Comparison of ENCODE assay signal across 15 cellular contexts in genomic region chr6:44472250-44472945, GRCh38.
"Had no signal": no experiment of that assay in that cellular context is flagged by ENCODE, and none has a peak within 500 bp of the region (broad histone marks: within the 10 kb centered on the region; RNA-seq: fewer than 3 reads in every experiment).

No MANE protein-coding gene starts in this region.

- H3K36me3 Mint-ChIP-seq: activated naive CD8-positive, alpha-beta T cell treated with anti-CD3 and anti-CD28 coated beads for 36 hours; brain had no signal

- DNase-seq: activated B cell treated with CpG ODN at 0.5 μM for 24 hours; activated CD4-positive, alpha-beta T cell treated with anti-CD3 and anti-CD28 coated beads for 48 hours; activated CD8-positive, alpha-beta T cell treated with anti-CD3 and anti-CD28 coated beads, Interleukin-2, amount 10 ng/mL, durations not matched to agents 7 days and 5 days; activated naive CD8-positive, alpha-beta T cell treated with anti-CD3 and anti-CD28 coated beads for 36 hours; amygdala had no signal

- H3K27ac Mint-ChIP-seq: activated B cell treated with CpG ODN at 0.5 μM for 24 hours; activated CD8-positive, alpha-beta T cell treated with anti-CD3 and anti-CD28 coated beads, Interleukin-2, amount 10 ng/mL, durations not matched to agents 7 days and 5 days; activated naive CD8-positive, alpha-beta T cell treated with anti-CD3 and anti-CD28 coated beads for 36 hours; activated T-helper 1 cell treated with anti-CD3 and anti-CD28 coated beads, Interleukin-12 subunit alpha, Interleukin-12 subunit beta, Interleukin-2, Interleukin-4 antibody, amounts not matched to agents 30 ng/mL and 10 ng/mL and 1 ng/mL, durations not matched to agents 14 hours and 24 hours and 36 hours; nephron; stimulated activated naive CD8-positive, alpha-beta T cell treated with anti-CD3 and anti-CD28 coated beads, Interleukin-15, Interleukin-2, amounts not matched to agents 100 ng/mL and 50 ng/mL, for 24 hours; T-helper 1 cell treated with Interleukin-12 subunit alpha and Interleukin-12 subunit beta and Interleukin-4 antibody, amounts not matched to agents 30 μg/mL and 1 μg/mL, for 36 hours had no signal

- ATAC-seq: activated CD8-positive, alpha-beta T cell treated with anti-CD3 and anti-CD28 coated beads, Interleukin-2, amount 10 ng/mL, durations not matched to agents 7 days and 5 days; gastroesophageal sphincter; sciatic nerve had no signal

- H3K27me3 ChIP-seq: suprapubic skin, upper lobe of left lung had no signal

- H3K9me3 Mint-ChIP-seq: activated B cell treated with CpG ODN at 0.5 μM for 24 hours; activated naive CD8-positive, alpha-beta T cell treated with anti-CD3 and anti-CD28 coated beads for 36 hours; activated T-helper 1 cell treated with anti-CD3 and anti-CD28 coated beads, Interleukin-12 subunit alpha, Interleukin-12 subunit beta, Interleukin-2, Interleukin-4 antibody, amounts not matched to agents 30 ng/mL and 10 ng/mL and 1 ng/mL, durations not matched to agents 14 hours and 24 hours and 36 hours; brain; nephron; stimulated activated naive CD8-positive, alpha-beta T cell treated with anti-CD3 and anti-CD28 coated beads, Interleukin-15, Interleukin-2, amounts not matched to agents 100 ng/mL and 50 ng/mL, for 24 hours; T-helper 1 cell treated with Interleukin-12 subunit alpha and Interleukin-12 subunit beta and Interleukin-4 antibody, amounts not matched to agents 30 μg/mL and 1 μg/mL, for 36 hours had no signal

- H3K9me3 ChIP-seq: gastroesophageal sphincter, prostate gland, suprapubic skin, upper lobe of left lung had no signal

- H3K4me3 Mint-ChIP-seq: activated B cell treated with CpG ODN at 0.5 μM for 24 hours; activated CD8-positive, alpha-beta T cell treated with anti-CD3 and anti-CD28 coated beads, Interleukin-2, amount 10 ng/mL, durations not matched to agents 7 days and 5 days; activated naive CD8-positive, alpha-beta T cell treated with anti-CD3 and anti-CD28 coated beads for 36 hours; activated T-helper 1 cell treated with anti-CD3 and anti-CD28 coated beads, Interleukin-12 subunit alpha, Interleukin-12 subunit beta, Interleukin-2, Interleukin-4 antibody, amounts not matched to agents 30 ng/mL and 10 ng/mL and 1 ng/mL, durations not matched to agents 14 hours and 24 hours and 36 hours; brain; nephron; stimulated activated naive CD8-positive, alpha-beta T cell treated with anti-CD3 and anti-CD28 coated beads, Interleukin-15, Interleukin-2, amounts not matched to agents 100 ng/mL and 50 ng/mL, for 24 hours; T-helper 1 cell treated with Interleukin-12 subunit alpha and Interleukin-12 subunit beta and Interleukin-4 antibody, amounts not matched to agents 30 μg/mL and 1 μg/mL, for 36 hours had no signal

- H3K4me3 ChIP-seq: gastroesophageal sphincter, prostate gland, suprapubic skin, upper lobe of left lung had no signal

- H3K27ac ChIP-seq: gastroesophageal sphincter, prostate gland, suprapubic skin, upper lobe of left lung had no signal

- H3K36me3 ChIP-seq: gastroesophageal sphincter, prostate gland, suprapubic skin, upper lobe of left lung had no signal

- H3K4me1 Mint-ChIP-seq: activated B cell treated with CpG ODN at 0.5 μM for 24 hours; activated naive CD8-positive, alpha-beta T cell treated with anti-CD3 and anti-CD28 coated beads for 36 hours had no signal
